Comparison of ENCODE assay signal across 8 cellular contexts in genomic region chr19:48844472-48844871, GRCh38. TPM values are rescaled to one million over a fixed set of nuclear protein-coding genes. Genes with fewer than 3 reads are reported as not detected.
DNase-seq lines count a peak whose midpoint lies in the region; ATAC-seq and TF ChIP-seq lines count a peak whose summit lies in the region.
"Had no signal": no experiment of that assay in that cellular context is flagged by ENCODE, and none has a peak within 500 bp of the region (broad histone marks: within the 10 kb centered on the region; RNA-seq: fewer than 3 reads in every experiment).

No MANE protein-coding gene starts in this region.

- no peaks in the 10 kb centered on the region for H3K9me3 Mint-ChIP-seq in activated CD4-positive, alpha-beta memory T cell treated with anti-CD3 and anti-CD28 coated beads, Interleukin-2, amount 10 ng/mL, durations not matched to agents 7 days and 5 days
- H3K9me3 Mint-ChIP-seq in activated T-cell treated with anti-CD3 and anti-CD28 coated beads, Interleukin-2, amount 50 U/mL, for 72 hours: no peaks in the 10 kb centered on the region
- H3K9me3 Mint-ChIP-seq: activated T-cell treated with anti-CD3 and anti-CD28 coated beads, Interleukin-2, amount 50 U/mL, for 24 hours had no signal

- CTCF ChIA-PET in activated CD4-positive, alpha-beta memory T cell treated with anti-CD3 and anti-CD28 coated beads, Interleukin-2, amount 10 ng/mL, durations not matched to agents 7 days and 5 days (lab: Charles Lee): interaction anchor here (0.7 to 6.4 kb wide), 9 partner anchors 8 to 279 kb away, joined by 3 to 109 read pairs (median 6); partner anchors contain the start of genes GYS1, HSD17B14 and RUVBL2

- H3K4me3 Mint-ChIP-seq in activated CD4-positive, alpha-beta memory T cell treated with anti-CD3 and anti-CD28 coated beads, Interleukin-2, amount 10 ng/mL, durations not matched to agents 7 days and 5 days: no peak overlapping the region
- H3K4me3 Mint-ChIP-seq in activated T-cell treated with anti-CD3 and anti-CD28 coated beads, Interleukin-2, amount 50 U/mL, for 72 hours: no peak overlapping the region
- H3K4me3 Mint-ChIP-seq: activated T-cell treated with anti-CD3 and anti-CD28 coated beads, Interleukin-2, amount 50 U/mL, for 24 hours had no signal

- TF ChIP-seq CTCF in choroid plexus epithelial cell (conservative IDR thresholded peaks at IDR 0.05; ENCODE audit: low read depth, low read length): peak; percentile 21

- no peaks in the 10 kb centered on the region for H3K79me2 ChIP-seq in Karpas-422 (ENCODE audit: low read length)

- no peak overlapping the region for H3K27ac Mint-ChIP-seq in activated CD4-positive, alpha-beta memory T cell treated with anti-CD3 and anti-CD28 coated beads, Interleukin-2, amount 10 ng/mL, durations not matched to agents 7 days and 5 days
- no peak overlapping the region for H3K27ac Mint-ChIP-seq in activated T-cell treated with anti-CD3 and anti-CD28 coated beads, Interleukin-2, amount 50 U/mL, for 72 hours
- H3K27ac Mint-ChIP-seq: activated T-cell treated with anti-CD3 and anti-CD28 coated beads, Interleukin-2, amount 50 U/mL, for 24 hours had no signal

- H4K20me1 ChIP-seq in Karpas-422 (ENCODE audit: insufficient read depth, low read depth, low read length): no peaks in the 10 kb centered on the region

- H3K27ac ChIP-seq in Karpas-422 (ENCODE audit: low read length): no peak overlapping the region

- peak; percentile 75 for DNase-seq in AG08395 (ENCODE audit: low spot score)
- DNase-seq in Karpas-422: peak; percentile 82
- DNase-seq in choroid plexus epithelial cell (ENCODE audit: low read depth): peak; percentile 65
- DNase-seq in activated CD4-positive, alpha-beta memory T cell treated with anti-CD3 and anti-CD28 coated beads, Interleukin-2, amount 10 ng/mL, durations not matched to agents 7 days and 5 days: no peak
- DNase-seq in activated T-cell treated with anti-CD3 and anti-CD28 coated beads, Interleukin-2, amount 50 U/mL, for 72 hours: no peak
- DNase-seq in activated CD8-positive, alpha-beta memory T cell treated with anti-CD3 and anti-CD28 coated beads for 24 hours: no peak
- DNase-seq: activated T-cell treated with anti-CD3 and anti-CD28 coated beads, Interleukin-2, amount 50 U/mL, for 24 hours; DMS153 had no signal

- H3K9ac ChIP-seq in Karpas-422 (ENCODE audit: low read length): no peak overlapping the region

- H3K4me1 Mint-ChIP-seq in activated CD4-positive, alpha-beta memory T cell treated with anti-CD3 and anti-CD28 coated beads, Interleukin-2, amount 10 ng/mL, durations not matched to agents 7 days and 5 days: no peaks in the 10 kb centered on the region
- no peaks in the 10 kb centered on the region for H3K4me1 Mint-ChIP-seq in activated T-cell treated with anti-CD3 and anti-CD28 coated beads, Interleukin-2, amount 50 U/mL, for 72 hours (ENCODE audit: low read depth)

- no peaks in the 10 kb centered on the region for H3K4me1 ChIP-seq in Karpas-422 (ENCODE audit: low read length)

- no peak overlapping the region for H3K4me3 ChIP-seq in Karpas-422 (ENCODE audit: low read length)
- no peak overlapping the region for H3K4me3 ChIP-seq in choroid plexus epithelial cell (ENCODE audit: low read depth, low read length)

- no peak for ATAC-seq in activated T-cell treated with anti-CD3 and anti-CD28 coated beads, Interleukin-2, amount 50 U/mL, for 72 hours (replicated peaks in 1 of 2)

- H3K36me3 ChIP-seq in Karpas-422 (ENCODE audit: insufficient read depth, low read length): no peaks in the 10 kb centered on the region

- no peak overlapping the region for H3K4me2 ChIP-seq in Karpas-422 (ENCODE audit: low read depth, low read length, poor library complexity, severe bottlenecking)

- no peak overlapping the region for H2AFZ ChIP-seq in Karpas-422 (ENCODE audit: low read length)

- POLR2A ChIA-PET in activated CD4-positive, alpha-beta memory T cell treated with anti-CD3 and anti-CD28 coated beads, Interleukin-2, amount 10 ng/mL, durations not matched to agents 7 days and 5 days (lab: Charles Lee): interaction anchor here (2.1 kb wide), 1 partner anchor 31 kb away, joined by 7 read pairs; no protein-coding TSS in a partner anchor

- H3K27me3 ChIP-seq in Karpas-422 (ENCODE audit: low read length): no peaks in the 10 kb centered on the region

- H3K9me3 ChIP-seq in Karpas-422 (ENCODE audit: low read length): no peaks in the 10 kb centered on the region

- no peaks in the 10 kb centered on the region for H3K27me3 Mint-ChIP-seq in activated CD4-positive, alpha-beta memory T cell treated with anti-CD3 and anti-CD28 coated beads, Interleukin-2, amount 10 ng/mL, durations not matched to agents 7 days and 5 days
- no peaks in the 10 kb centered on the region for H3K27me3 Mint-ChIP-seq in activated T-cell treated with anti-CD3 and anti-CD28 coated beads, Interleukin-2, amount 50 U/mL, for 72 hours (ENCODE audit: low read depth)
- H3K27me3 Mint-ChIP-seq: activated T-cell treated with anti-CD3 and anti-CD28 coated beads, Interleukin-2, amount 50 U/mL, for 24 hours had no signal

- H3K36me3 Mint-ChIP-seq in activated CD4-positive, alpha-beta memory T cell treated with anti-CD3 and anti-CD28 coated beads, Interleukin-2, amount 10 ng/mL, durations not matched to agents 7 days and 5 days (ENCODE audit: low read depth): no peaks in the 10 kb centered on the region
- H3K36me3 Mint-ChIP-seq in activated T-cell treated with anti-CD3 and anti-CD28 coated beads, Interleukin-2, amount 50 U/mL, for 72 hours (ENCODE audit: insufficient read depth in 2 of 2): no peaks in the 10 kb centered on the region

- H3K9me2 ChIP-seq in Karpas-422 (replicated peaks; ENCODE audit: insufficient read depth, low read length): no peaks in the 10 kb centered on the region

RNA-seq across cellular contexts. Expression of gene HSD17B14, which starts 8.2 kb away (rescaled TPM):
- total RNA-seq in Karpas-422 (2014; rRNA removed; shearing (Covaris generic); ENCODE audit: low replicate concordance): 1.0 and 1.9 TPM in 2 replicates
- under 1 TPM; 0.50 to 0.63 TPM for total RNA-seq in activated CD4-positive, alpha-beta memory T cell treated with anti-CD3 and anti-CD28 coated beads, Interleukin-2, amount 10 ng/mL, durations not matched to agents 7 days and 5 days
- 1 to 10 TPM; 2.0 to 3.2 TPM for total RNA-seq in activated T-cell treated with anti-CD3 and anti-CD28 coated beads, Interleukin-2, amount 50 U/mL, for 72 hours

RNA-seq across cellular contexts. Expression of gene PLEKHA4, which starts 23.9 kb away (rescaled TPM):
- not detected in 2 replicates for total RNA-seq in Karpas-422 (2014; rRNA removed; shearing (Covaris generic); ENCODE audit: low replicate concordance)
- total RNA-seq in activated CD4-positive, alpha-beta memory T cell treated with anti-CD3 and anti-CD28 coated beads, Interleukin-2, amount 10 ng/mL, durations not matched to agents 7 days and 5 days: 1 to 10 TPM; 4.5 to 5.5 TPM
- 10 to 100 TPM; 16.2 to 24.5 TPM for total RNA-seq in activated T-cell treated with anti-CD3 and anti-CD28 coated beads, Interleukin-2, amount 50 U/mL, for 72 hours

RNA-seq across cellular contexts. Expression of gene PPP1R15A, which starts 27.7 kb away (rescaled TPM):
- 22.6 and 31.3 TPM in 2 replicates for total RNA-seq in Karpas-422 (2014; rRNA removed; shearing (Covaris generic); ENCODE audit: low replicate concordance)
- 10 to 100 TPM; 77.2 to 81.4 TPM for total RNA-seq in activated CD4-positive, alpha-beta memory T cell treated with anti-CD3 and anti-CD28 coated beads, Interleukin-2, amount 10 ng/mL, durations not matched to agents 7 days and 5 days
- total RNA-seq in activated T-cell treated with anti-CD3 and anti-CD28 coated beads, Interleukin-2, amount 50 U/mL, for 72 hours: 100 to 1,000 TPM; 130 to 153 TPM

RNA-seq across cellular contexts. Expression of gene BCAT2, which starts 33.6 kb away (rescaled TPM):
- 45.9 and 74.6 TPM in 2 replicates for total RNA-seq in Karpas-422 (2014; rRNA removed; shearing (Covaris generic); ENCODE audit: low replicate concordance)
- total RNA-seq in activated CD4-positive, alpha-beta memory T cell treated with anti-CD3 and anti-CD28 coated beads, Interleukin-2, amount 10 ng/mL, durations not matched to agents 7 days and 5 days: 10 to 100 TPM; 39.8 TPM
- total RNA-seq in activated T-cell treated with anti-CD3 and anti-CD28 coated beads, Interleukin-2, amount 50 U/mL, for 72 hours: 10 to 100 TPM; 42.1 to 49.5 TPM

RNA-seq across cellular contexts. Expression of gene TULP2, which starts 54.1 kb away (rescaled TPM):
- not detected in 2 replicates for total RNA-seq in Karpas-422 (2014; rRNA removed; shearing (Covaris generic); ENCODE audit: low replicate concordance)
- under 1 TPM in 1 of 2 experiments, not detected in 1; 0.13 TPM for total RNA-seq in activated CD4-positive, alpha-beta memory T cell treated with anti-CD3 and anti-CD28 coated beads, Interleukin-2, amount 10 ng/mL, durations not matched to agents 7 days and 5 days
- 1 to 10 TPM in 1 of 2 donors, under 1 TPM in 1; 0.79 to 3.3 TPM for total RNA-seq in activated T-cell treated with anti-CD3 and anti-CD28 coated beads, Interleukin-2, amount 50 U/mL, for 72 hours

Comparison
In these comparisons a context has a peak if more than half of its experiments do, and no peak if none do; other contexts are left out.
1. DNase-seq: peak in AG08395 (single experiment), Karpas-422 (single experiment) and choroid plexus epithelial cell (single experiment); none in activated CD4-positive, alpha-beta memory T cell treated with anti-CD3 and anti-CD28 coated beads, Interleukin-2, amount 10 ng/mL, durations not matched to agents 7 days and 5 days (single experiment), activated T-cell treated with anti-CD3 and anti-CD28 coated beads, Interleukin-2, amount 50 U/mL, for 72 hours (0 of 2) and activated CD8-positive, alpha-beta memory T cell treated with anti-CD3 and anti-CD28 coated beads for 24 hours (single experiment).